Comparison of ENCODE assay signal across 15 cellular contexts in genomic region chr1:224846119-224846907, GRCh38.
A peak's percentile ranks its signal among the peaks of the same experiment; 100 is the strongest.
DNase-seq lines count a peak whose midpoint lies in the region; ATAC-seq, FAIRE-seq and TF ChIP-seq lines count a peak whose summit lies in the region.
"Had no signal": no experiment of that assay in that cellular context is flagged by ENCODE, and none has a peak within 500 bp of the region (broad histone marks: within the 10 kb centered on the region; RNA-seq: fewer than 3 reads in every experiment).

No MANE protein-coding gene starts in this region.

- H3K27me3 ChIP-seq in GM23338 (ENCODE audit: insufficient read depth) (no peaks in the 10 kb centered on the region), HUES6 (ENCODE audit: control insufficient read depth, insufficient read depth, low read length) (no peaks in the 10 kb centered on the region), H1 (replicated peaks in 1 of 4; ENCODE audit: control insufficient read depth in 3 of 4, extremely low read depth in 1 of 4, insufficient read depth in 3 of 4, low read length in 3 of 4) (no peaks in the 10 kb centered on the region), suprapubic skin (no peaks in the 10 kb centered on the region)

- TF ChIP-seq POLR2A in H1 (IDR thresholded peaks at IDR 0.05; ENCODE audit: control extremely low read depth in 1 of 2, low read depth in 2 of 2, low read length in 2 of 2) = no peak
- TF ChIP-seq POLR2A in suprapubic skin (IDR thresholded peaks at IDR 0.05) = no peak

- H2BK15ac ChIP-seq in H1 (ENCODE audit: low read length) = no peak overlapping the region

- no peak overlapping the region; the same call in 1 of the 2 replicates for H2BK20ac ChIP-seq in H1 (ENCODE audit: low read length)

- TF ChIP-seq CTCF in GM23338 (conservative IDR thresholded peaks at IDR 0.05; ENCODE audit: low read depth in 2 of 2) (no peak), H1 (IDR thresholded peaks at IDR 0.05; ENCODE audit: control extremely low read depth in 1 of 3, insufficient read depth in 1 of 3, low read depth in 1 of 3, low read length in 3 of 3) (no peak), suprapubic skin (IDR thresholded peaks at IDR 0.05) (no peak)

- H3K9me3 ChIP-seq in HUES6 (ENCODE audit: control insufficient read depth, insufficient read depth, low read depth, low read length) = peaks cover 52% of the 10 kb centered on the region
- H3K9me3 ChIP-seq in H1 (ENCODE audit: insufficient read depth in 2 of 2, low read depth in 1 of 2, low read length in 1 of 2) = peaks cover 4 to 6% of the 10 kb centered on the region in 2 experiments; a peak in 3 of 4 replicates
- no peaks in the 10 kb centered on the region for H3K9me3 ChIP-seq in suprapubic skin
- H3K9me3 ChIP-seq: A549, Caco-2 had no signal

- no peak overlapping the region for H3K4ac ChIP-seq in H1 (replicated peaks; ENCODE audit: insufficient read length, low read depth, low read length)

- ATAC-seq in GM23338 = peak; percentile 74
- no peak for ATAC-seq in naive thymus-derived CD8-positive, alpha-beta T cell
- ATAC-seq: A549 had no signal

- no peak overlapping the region for H3K23ac ChIP-seq in H1 (ENCODE audit: insufficient read length)

- no peaks in the 10 kb centered on the region for H3F3A ChIP-seq in GM23338 (replicated peaks; ENCODE audit: low read depth)

- no peak overlapping the region for H4K5ac ChIP-seq in H1 (ENCODE audit: insufficient read length, low read depth, low read length)

- peak overlapping the region; percentile 68 for H3K9ac ChIP-seq in HUES6 (ENCODE audit: low read length)
- H3K9ac ChIP-seq in H1 (replicated peaks in 1 of 4; ENCODE audit: extremely low read depth in 1 of 4, low read depth in 3 of 4, low read length in 3 of 4) = no peak overlapping the region

- no peak overlapping the region for H3K4me3 ChIP-seq in GM23338
- H3K4me3 ChIP-seq in HUES6 (ENCODE audit: low read depth, low read length) = 0 out of 2 replicates have a peak overlapping the region, but pooled peaks have one; percentile 9
- H3K4me3 ChIP-seq in H1 (ENCODE audit: extremely low read depth in 1 of 4, insufficient read depth in 2 of 4, low read depth in 3 of 4, low read length in 4 of 4) = no peak overlapping the region
- no peak overlapping the region for H3K4me3 ChIP-seq in suprapubic skin
- H3K4me3 ChIP-seq: A549 had no signal

- peaks cover 6% of the 10 kb centered on the region; the same call in 1 of the 2 replicates for H3K4me1 ChIP-seq in GM23338 (ENCODE audit: insufficient read depth)
- peaks cover 9% of the 10 kb centered on the region; the same call in 1 of the 2 replicates for H3K4me1 ChIP-seq in HUES6 (ENCODE audit: control insufficient read depth, insufficient read depth, low read length)
- H3K4me1 ChIP-seq in H1 (replicated peaks in 1 of 4; ENCODE audit: control insufficient read depth in 3 of 4, insufficient read depth in 4 of 4, low read length in 3 of 4) = peaks cover 0 to 4% (median 0%) of the 10 kb centered on the region in 4 experiments; a peak in 3 of 7 replicates
- H3K4me1 ChIP-seq in suprapubic skin = peaks cover 9% of the 10 kb centered on the region
- H3K4me1 ChIP-seq: A549, Caco-2 had no signal

- no peak for TF ChIP-seq EP300 in H1 (IDR thresholded peaks at IDR 0.05; ENCODE audit: borderline replicate concordance in 1 of 2, low read depth in 2 of 2, low read length in 2 of 2)
- no peak for TF ChIP-seq EP300 in suprapubic skin (IDR thresholded peaks at IDR 0.05)

- POLR2A ChIA-PET in H1 (lab: Charles Lee; ENCODE audit: partially characterized antibody) = interaction anchor here (1.2 to 1.5 kb wide), 2 partner anchors 42 to 348 kb away, joined by 3 read pairs; no protein-coding TSS in a partner anchor
- POLR2A ChIA-PET in naive thymus-derived CD8-positive, alpha-beta T cell (lab: Charles Lee) = no interaction called here
- POLR2A ChIA-PET in activated CD4-positive, alpha-beta memory T cell treated with anti-CD3 and anti-CD28 coated beads, Interleukin-2, amount 10 ng/mL, durations not matched to agents 7 days and 5 days (lab: Charles Lee) = no interaction called here

- DNase-seq in GM23338 (ENCODE audit: low spot score) = peak; percentile 47
- no peak for DNase-seq in H1 (ENCODE audit: low read depth in 1 of 2, low spot score in 2 of 2)
- DNase-seq in iPS-NIHi11 (ENCODE audit: low spot score) = peak; percentile 33
- no peak for DNase-seq in suprapubic skin (ENCODE audit: low spot score in 2 of 2)
- no peak for DNase-seq in naive thymus-derived CD8-positive, alpha-beta T cell
- DNase-seq in activated CD4-positive, alpha-beta memory T cell treated with anti-CD3 and anti-CD28 coated beads, Interleukin-2, amount 10 ng/mL, durations not matched to agents 7 days and 5 days = no peak
- no peak for DNase-seq in superior temporal gyrus (ENCODE audit: extremely low spot score)
- DNase-seq: Caco-2; CD8-positive, alpha-beta memory T cell; DND-41; GF-D8; H7 had no signal

- peaks cover 8% of the 10 kb centered on the region for H3K4me1 Mint-ChIP-seq in GM23338
- no peaks in the 10 kb centered on the region for H3K4me1 Mint-ChIP-seq in naive thymus-derived CD8-positive, alpha-beta T cell
- H3K4me1 Mint-ChIP-seq in activated CD4-positive, alpha-beta memory T cell treated with anti-CD3 and anti-CD28 coated beads, Interleukin-2, amount 10 ng/mL, durations not matched to agents 7 days and 5 days = no peaks in the 10 kb centered on the region
- H3K4me1 Mint-ChIP-seq: CD14-positive monocyte; CD8-positive, alpha-beta memory T cell had no signal

- H3K36me3 Mint-ChIP-seq in GM23338 (ENCODE audit: low read depth) = peaks cover 40% of the 10 kb centered on the region
- H3K36me3 Mint-ChIP-seq in naive thymus-derived CD8-positive, alpha-beta T cell = peaks cover 0 to 3% (median 0%) of the 10 kb centered on the region in 3 donors
- H3K36me3 Mint-ChIP-seq in activated CD4-positive, alpha-beta memory T cell treated with anti-CD3 and anti-CD28 coated beads, Interleukin-2, amount 10 ng/mL, durations not matched to agents 7 days and 5 days (ENCODE audit: low read depth) = no peaks in the 10 kb centered on the region
- H3K36me3 Mint-ChIP-seq: CD14-positive monocyte; CD8-positive, alpha-beta memory T cell had no signal

- H3K27me3 Mint-ChIP-seq in GM23338 (ENCODE audit: insufficient read depth, low read depth, poor library complexity) = peaks cover 4% of the 10 kb centered on the region
- peaks cover 0 to 7% (median 4%) of the 10 kb centered on the region in 5 donors for H3K27me3 Mint-ChIP-seq in naive thymus-derived CD8-positive, alpha-beta T cell
- H3K27me3 Mint-ChIP-seq in activated CD4-positive, alpha-beta memory T cell treated with anti-CD3 and anti-CD28 coated beads, Interleukin-2, amount 10 ng/mL, durations not matched to agents 7 days and 5 days = no peaks in the 10 kb centered on the region

- H3K27ac Mint-ChIP-seq in GM23338 = no peak overlapping the region
- no peak overlapping the region for H3K27ac Mint-ChIP-seq in naive thymus-derived CD8-positive, alpha-beta T cell
- H3K27ac Mint-ChIP-seq in activated CD4-positive, alpha-beta memory T cell treated with anti-CD3 and anti-CD28 coated beads, Interleukin-2, amount 10 ng/mL, durations not matched to agents 7 days and 5 days = no peak overlapping the region
- H3K27ac Mint-ChIP-seq: CD14-positive monocyte had no signal

- 63% methylated on average over 2 of the region's 2 CpGs; no CpG with 5 or more reads in 1 of the 2 experiments for WGBS in H1 (ENCODE audit: extremely low coverage in 1 of 2, insufficient coverage in 1 of 2, insufficient read length in 1 of 2, insufficient replicate concordance in 2 of 2, low coverage in 1 of 2, low lambda C conversion rate in 2 of 2, missing lambda C conversion rate in 1 of 2), 2 experiments
- 61% methylated on average over 2 of the region's 2 CpGs for WGBS in suprapubic skin

- H3K4me3 Mint-ChIP-seq in GM23338 = no peak overlapping the region
- H3K4me3 Mint-ChIP-seq in naive thymus-derived CD8-positive, alpha-beta T cell = no peak overlapping the region
- no peak overlapping the region for H3K4me3 Mint-ChIP-seq in activated CD4-positive, alpha-beta memory T cell treated with anti-CD3 and anti-CD28 coated beads, Interleukin-2, amount 10 ng/mL, durations not matched to agents 7 days and 5 days
- H3K4me3 Mint-ChIP-seq: CD14-positive monocyte; CD8-positive, alpha-beta memory T cell had no signal

- no peak overlapping the region for H2BK12ac ChIP-seq in H1 (ENCODE audit: low read depth, low read length)

- no peaks in the 10 kb centered on the region for H3K79me2 ChIP-seq in GM23338 (replicated peaks; ENCODE audit: insufficient read depth)
- H3K79me2 ChIP-seq in H1 (ENCODE audit: control insufficient read depth in 1 of 2, insufficient read depth in 2 of 2, low read length in 2 of 2) = no peaks in the 10 kb centered on the region

- H2AK5ac ChIP-seq in H1 (ENCODE audit: low read depth, low read length) = no peak overlapping the region

- H4K8ac ChIP-seq in H1 (ENCODE audit: extremely low read depth, insufficient read depth, low read length) = no peak overlapping the region

- peaks cover 43% of the 10 kb centered on the region for H3K9me3 Mint-ChIP-seq in GM23338
- peaks cover 0 to 7% (median 2%) of the 10 kb centered on the region in 9 donors for H3K9me3 Mint-ChIP-seq in naive thymus-derived CD8-positive, alpha-beta T cell
- H3K9me3 Mint-ChIP-seq in activated CD4-positive, alpha-beta memory T cell treated with anti-CD3 and anti-CD28 coated beads, Interleukin-2, amount 10 ng/mL, durations not matched to agents 7 days and 5 days = no peaks in the 10 kb centered on the region
- H3K9me3 Mint-ChIP-seq: CD8-positive, alpha-beta memory T cell had no signal

- H3K9me2 ChIP-seq in GM23338 (ENCODE audit: insufficient read depth) = peaks cover 9% of the 10 kb centered on the region; the same call in 1 of the 2 replicates

- H3K4me2 ChIP-seq in GM23338 (no peak overlapping the region; the same call in 1 of the 2 replicates), H1 (ENCODE audit: insufficient read depth in 1 of 2, low read depth in 2 of 2, low read length in 2 of 2) (no peak overlapping the region)
- H3K4me2 ChIP-seq: A549 had no signal

- no peak overlapping the region for H3K14ac ChIP-seq in H1 (ENCODE audit: insufficient read length)

- no peaks in the 10 kb centered on the region for H3K79me1 ChIP-seq in H1 (ENCODE audit: low read depth, low read length)

- no peak overlapping the region for H2BK120ac ChIP-seq in H1 (replicated peaks; ENCODE audit: low read depth, low read length)

- H4K91ac ChIP-seq in H1 (replicated peaks; ENCODE audit: insufficient read length, low read length) = peak overlapping the region; percentile 58

- H3K27ac ChIP-seq in GM23338 (ENCODE audit: low read depth) = peak overlapping the region; percentile 90
- peak overlapping the region; percentile 84; the same call in 1 of the 2 replicates for H3K27ac ChIP-seq in HUES6 (ENCODE audit: low read depth, low read length)
- H3K27ac ChIP-seq in H1 (ENCODE audit: low read depth, low read length) = no peak overlapping the region; the same call in 1 of the 2 replicates
- H3K27ac ChIP-seq in suprapubic skin = no peak overlapping the region
- H3K27ac ChIP-seq: A549 had no signal

- 0 out of 2 replicates have a peak overlapping the region, but pooled peaks have one; percentile 32 for H3K18ac ChIP-seq in H1 (ENCODE audit: extremely low read depth, low read length)

- no peaks in the 10 kb centered on the region; the same call in 1 of the 2 replicates for H3K36me3 ChIP-seq in GM23338 (ENCODE audit: insufficient read depth)
- no peaks in the 10 kb centered on the region; the same call in 1 of the 2 replicates for H3K36me3 ChIP-seq in HUES6 (ENCODE audit: control insufficient read depth, insufficient read depth, low read length)
- no peaks in the 10 kb centered on the region for H3K36me3 ChIP-seq in H1 (ENCODE audit: control insufficient read depth in 2 of 4, insufficient read depth in 4 of 4, low read length in 3 of 4)
- H3K36me3 ChIP-seq in suprapubic skin = no peaks in the 10 kb centered on the region

- H2BK5ac ChIP-seq in H1 (ENCODE audit: low read depth, low read length) = peak overlapping the region; percentile 88; the same call in 1 of the 2 replicates

- CTCF ChIA-PET in H1 (lab: Charles Lee; ENCODE audit: partially characterized antibody) = interaction anchor here (0.9 to 1.8 kb wide), 11 partner anchors 11 to 332 kb away, joined by 3 to 10 read pairs (median 4); no protein-coding TSS in a partner anchor
- CTCF ChIA-PET in activated CD4-positive, alpha-beta memory T cell treated with anti-CD3 and anti-CD28 coated beads, Interleukin-2, amount 10 ng/mL, durations not matched to agents 7 days and 5 days (lab: Charles Lee) = no interaction called here

- no peaks in the 10 kb centered on the region for H3K23me2 ChIP-seq in H1 (ENCODE audit: low read depth, low read length)

- no peak overlapping the region for H3K56ac ChIP-seq in H1 (replicated peaks; ENCODE audit: insufficient read length, low read depth, low read length)

- no peaks in the 10 kb centered on the region for H4K20me1 ChIP-seq in GM23338 (replicated peaks; ENCODE audit: insufficient read depth)
- H4K20me1 ChIP-seq in H1 (replicated peaks in 1 of 2; ENCODE audit: control insufficient read depth in 1 of 2, insufficient read depth in 2 of 2, low read length in 2 of 2) = no peaks in the 10 kb centered on the region

- FAIRE-seq in H1 (lab: Jason Lieb, UNC) = no peak
- FAIRE-seq: A549 had no signal

- no peak for TF ChIP-seq RAD21 in H1 (IDR thresholded peaks at IDR 0.05 in 1 of 2, conservative IDR thresholded peaks at IDR 0.05 in 1 of 2; ENCODE audit: low read depth in 2 of 2, low read length in 2 of 2)

- H2AFZ ChIP-seq in GM23338 (no peak overlapping the region), H1 (ENCODE audit: low read length) (no peak overlapping the region)

Comparison
In these comparisons a context has a peak if more than half of its experiments do, and no peak if none do; other contexts are left out.
1. DNase-seq: peak in GM23338 (single experiment) and iPS-NIHi11 (single experiment); none in H1 (0 of 2), suprapubic skin (0 of 2), naive thymus-derived CD8-positive, alpha-beta T cell (0 of 10), activated CD4-positive, alpha-beta memory T cell treated with anti-CD3 and anti-CD28 coated beads, Interleukin-2, amount 10 ng/mL, durations not matched to agents 7 days and 5 days (single experiment) and superior temporal gyrus (single experiment).
2. H3K27ac ChIP-seq: peak in GM23338 (single experiment) and HUES6 (single experiment); none in H1 (single experiment) and suprapubic skin (single experiment).